2 cellular contexts compared by ENCODE assay signal in genomic region chr2:218871345-218872302, GRCh38.
TF ChIP-seq lines count a peak whose summit lies in the region.

No MANE protein-coding gene starts in this region.

TF ChIP-seq in HEK293, 187 proteins besides CTCF, POLR2A, EP300 and RAD21:
- TF ChIP-seq ZNF626 (tag by site-specific recombination; IDR thresholded peaks at IDR 0.05) (no peak), EGR2 (tag by site-specific recombination; IDR thresholded peaks at IDR 0.05; ENCODE audit: low read depth) (peak; percentile 91), ZFHX2 (tag by site-specific recombination; conservative IDR thresholded peaks at IDR 0.05) (peak; percentile 88)

TF ChIP-seq in GM12878, 131 proteins besides CTCF, POLR2A, EP300 and RAD21:
- TF ChIP-seq USF1 (IDR thresholded peaks at IDR 0.05; ENCODE audit: borderline replicate concordance, extremely low read length, insufficient read depth, low read depth, low read length) (peak; percentile 38), ZBED1 (IDR thresholded peaks at IDR 0.05; ENCODE audit: borderline replicate concordance) (no peak)
